ENCODE assay signal across 10 cellular contexts in the genomic region with DNA sequence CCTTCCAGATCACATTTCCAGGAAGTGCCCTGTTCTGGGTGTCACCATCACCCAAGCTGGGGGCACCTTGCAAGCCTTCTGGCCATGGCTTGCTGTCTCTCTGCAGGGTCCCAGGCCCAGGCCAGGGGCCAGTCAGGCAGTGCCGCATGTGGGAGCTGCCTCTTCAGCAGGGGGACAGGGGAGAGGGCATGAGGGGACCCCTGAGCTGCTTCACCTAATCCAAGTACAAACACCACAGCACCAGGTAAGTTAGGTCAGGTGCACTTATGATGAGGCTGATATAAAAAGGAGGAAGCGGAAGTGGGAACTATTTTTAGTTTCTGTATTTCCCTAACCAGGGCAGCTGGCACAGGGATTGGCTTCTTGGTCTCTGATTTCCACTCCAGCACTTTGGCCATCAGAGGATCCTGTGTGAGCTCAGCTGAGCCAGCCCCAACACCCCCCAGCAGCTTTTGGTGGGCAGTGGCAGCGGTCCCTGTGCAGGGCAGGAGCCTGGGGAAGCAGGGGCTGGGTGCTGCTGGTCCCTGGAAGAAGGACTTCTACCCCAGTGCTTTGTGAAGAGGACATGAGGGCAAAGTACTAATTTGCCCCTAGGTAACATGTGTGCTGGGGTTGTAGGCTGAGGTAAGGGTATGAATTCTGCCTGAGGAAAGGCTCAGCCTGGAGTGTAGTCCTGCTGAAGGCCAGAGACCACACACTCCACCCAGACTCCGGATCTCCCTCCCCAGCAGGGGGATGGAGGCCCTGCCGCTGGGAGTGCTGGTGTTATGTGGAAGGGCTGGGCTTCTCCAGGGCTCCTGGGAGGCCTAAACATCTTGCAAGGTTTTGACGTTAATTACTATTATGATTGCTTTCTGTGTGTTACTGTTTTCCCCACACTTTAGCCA. TPM values are rescaled to one million over a fixed set of nuclear protein-coding genes. Genes with fewer than 3 reads are reported as not detected.
DNase-seq lines count a peak whose midpoint lies in the region; ATAC-seq, FAIRE-seq and TF ChIP-seq lines count a peak whose summit lies in the region.
"Had no signal": no experiment of that assay in that cellular context is flagged by ENCODE, and none has a peak within 500 bp of the region (broad histone marks: within the 10 kb centered on the region; RNA-seq: fewer than 3 reads in every experiment).

No MANE protein-coding gene starts in this region.

- TF ChIP-seq CTCF in RWPE1 (conservative IDR thresholded peaks at IDR 0.05; ENCODE audit: low read depth): no peak
- TF ChIP-seq CTCF in type B pancreatic cell (conservative IDR thresholded peaks at IDR 0.05): no peak
- no peak for TF ChIP-seq CTCF in progenitor cell of endocrine pancreas (IDR thresholded peaks at IDR 0.05; ENCODE audit: unreplicated experiment)
- TF ChIP-seq CTCF in adrenal gland (IDR thresholded peaks at IDR 0.05): no peak

- no peaks in the 10 kb centered on the region for H3K27me3 ChIP-seq in adrenal gland

- H3K36me3 ChIP-seq in adrenal gland (replicated peaks in 1 of 2): no peaks in the 10 kb centered on the region

- H3K27me3 Mint-ChIP-seq in activated naive CD4-positive, alpha-beta T cell treated with anti-CD3 and anti-CD28 coated beads, Interleukin-2, amount 50 U/mL, for 24 hours: no peaks in the 10 kb centered on the region
- H3K27me3 Mint-ChIP-seq in type B pancreatic cell (peaks cover 47% of the 10 kb centered on the region), progenitor cell of endocrine pancreas (peaks cover 51% of the 10 kb centered on the region)

- WGBS in adrenal gland, 4 donors: 62 to 65% (median 63%) methylated on average over 5 to 6 of the region's 6 CpGs

- intact Hi-C loops in adrenal gland (cut with DNase I): no loop called here

- peaks cover 6 to 8% of the 10 kb centered on the region in 2 donors for H3K4me1 ChIP-seq in adrenal gland (replicated peaks in 1 of 2)

- no peak overlapping the region for H3K4me3 ChIP-seq in adrenal gland

- H3K36me3 Mint-ChIP-seq in activated naive CD4-positive, alpha-beta T cell treated with anti-CD3 and anti-CD28 coated beads, Interleukin-2, amount 50 U/mL, for 24 hours: no peaks in the 10 kb centered on the region
- H3K36me3 Mint-ChIP-seq in activated naive CD4-positive, alpha-beta T cell treated with anti-CD3 and anti-CD28 coated beads, Interleukin-2, amount 50 U/mL, for 72 hours: no peaks in the 10 kb centered on the region
- H3K36me3 Mint-ChIP-seq in type B pancreatic cell (no peaks in the 10 kb centered on the region), progenitor cell of endocrine pancreas (ENCODE audit: insufficient read depth) (no peaks in the 10 kb centered on the region)

- no peak for FAIRE-seq in urothelium cell line (lab: Jason Lieb, UNC)

- DNase-seq in activated naive CD4-positive, alpha-beta T cell treated with anti-CD3 and anti-CD28 coated beads, Interleukin-2, amount 50 U/mL, for 72 hours (ENCODE audit: low spot score in 2 of 2): no peak
- DNase-seq in RWPE1 (ENCODE audit: low spot score): no peak
- DNase-seq in islet precursor cell: peak; percentile 67
- no peak for DNase-seq in type B pancreatic cell (ENCODE audit: extremely low spot score, unreplicated experiment)
- no peak for DNase-seq in urothelium cell line (ENCODE audit: low spot score)
- DNase-seq in progenitor cell of endocrine pancreas (ENCODE audit: low spot score, unreplicated experiment): no peak
- no peak for DNase-seq in adrenal gland
- DNase-seq: cortex of kidney, NCI-H1105 treated with DMSO at 0.1 percent for 48 hours had no signal

- no peaks in the 10 kb centered on the region for H3K9me3 Mint-ChIP-seq in activated naive CD4-positive, alpha-beta T cell treated with anti-CD3 and anti-CD28 coated beads, Interleukin-2, amount 50 U/mL, for 24 hours
- H3K9me3 Mint-ChIP-seq in activated naive CD4-positive, alpha-beta T cell treated with anti-CD3 and anti-CD28 coated beads, Interleukin-2, amount 50 U/mL, for 72 hours: no peaks in the 10 kb centered on the region
- H3K9me3 Mint-ChIP-seq in type B pancreatic cell (no peaks in the 10 kb centered on the region), progenitor cell of endocrine pancreas (ENCODE audit: low read depth) (no peaks in the 10 kb centered on the region)

- H3K4me1 Mint-ChIP-seq in activated naive CD4-positive, alpha-beta T cell treated with anti-CD3 and anti-CD28 coated beads, Interleukin-2, amount 50 U/mL, for 24 hours: peaks cover 27% of the 10 kb centered on the region
- H3K4me1 Mint-ChIP-seq in type B pancreatic cell (ENCODE audit: unreplicated experiment): no peaks in the 10 kb centered on the region
- no peaks in the 10 kb centered on the region for H3K4me1 Mint-ChIP-seq in progenitor cell of endocrine pancreas (ENCODE audit: low read depth)

- ATAC-seq in activated naive CD4-positive, alpha-beta T cell treated with anti-CD3 and anti-CD28 coated beads, Interleukin-2, amount 50 U/mL, for 72 hours: no peak

- no peak for TF ChIP-seq POLR2A in adrenal gland (IDR thresholded peaks at IDR 0.05)

- H3K27ac ChIP-seq in RWPE1 (peak overlapping the region; percentile 37; the same call in 1 of the 2 replicates), adrenal gland (peak overlapping the region in 2 of 5 donors; percentile 52 to 61)

- H3K4me3 Mint-ChIP-seq in activated naive CD4-positive, alpha-beta T cell treated with anti-CD3 and anti-CD28 coated beads, Interleukin-2, amount 50 U/mL, for 24 hours: peak overlapping the region; percentile 42
- no peak overlapping the region for H3K4me3 Mint-ChIP-seq in type B pancreatic cell
- no peak overlapping the region for H3K4me3 Mint-ChIP-seq in progenitor cell of endocrine pancreas (ENCODE audit: low read depth)

- no peak overlapping the region for H3K27ac Mint-ChIP-seq in activated naive CD4-positive, alpha-beta T cell treated with anti-CD3 and anti-CD28 coated beads, Interleukin-2, amount 50 U/mL, for 24 hours
- no peak overlapping the region for H3K27ac Mint-ChIP-seq in activated naive CD4-positive, alpha-beta T cell treated with anti-CD3 and anti-CD28 coated beads, Interleukin-2, amount 50 U/mL, for 72 hours
- H3K27ac Mint-ChIP-seq in type B pancreatic cell (peak overlapping the region; percentile 21), progenitor cell of endocrine pancreas (no peak overlapping the region)

- H3K9me3 ChIP-seq in adrenal gland (replicated peaks in 1 of 3): no peaks in the 10 kb centered on the region

- POLR2A ChIA-PET in RWPE1 (lab: Yijun Ruan, JAX; ENCODE audit: low non-redundant PET): no interaction called here

- CTCF ChIA-PET in RWPE1 (lab: Yijun Ruan, JAX): interaction anchor here (0.5 kb wide), 1 partner anchor 174 kb away, joined by 3 read pairs; no protein-coding TSS in a partner anchor

RNA-seq across cellular contexts. Expression of gene PCBP3, which starts 3.3 kb away (rescaled TPM):
- total RNA-seq in activated naive CD4-positive, alpha-beta T cell treated with anti-CD3 and anti-CD28 coated beads, Interleukin-2, amount 50 U/mL, for 72 hours: 10 to 100 TPM; 19.7 to 26.3 TPM
- total RNA-seq in type B pancreatic cell (ENCODE audit: low replicate concordance) (2.1 and 5.5 TPM in 2 replicates), progenitor cell of endocrine pancreas (3.7 and 4.3 TPM in 2 replicates), adrenal gland (10 to 100 TPM in 3 of 8 donors, 1 to 10 TPM in 5; 1.7 to 12.0 (median 7.4) TPM)
- 10 to 100 TPM in 1 of 3 donors, 1 to 10 TPM in 2; 3.3 to 15.8 (median 4.2) TPM for polyA plus RNA-seq in adrenal gland
